8 cellular contexts compared by ENCODE assay signal in genomic region chr5:55306641-55307382, GRCh38. TPM values are rescaled to one million over a fixed set of nuclear protein-coding genes. Genes with fewer than 3 reads are reported as not detected.
DNase-seq lines count a peak whose midpoint lies in the region; ATAC-seq, FAIRE-seq and TF ChIP-seq lines count a peak whose summit lies in the region.

No MANE protein-coding gene starts in this region.

- H3K9ac ChIP-seq in keratinocyte (ENCODE audit: control insufficient read depth, extremely low read depth, insufficient read depth, low read length) = peak overlapping the region; percentile 98

- no peak for TF ChIP-seq CTCF in WERI-Rb-1 (IDR thresholded peaks at IDR 0.05; ENCODE audit: low read depth, low read length)
- no peak for TF ChIP-seq CTCF in keratinocyte (optimal IDR thresholded peaks at IDR 0.05 in 1 of 3, IDR thresholded peaks at IDR 0.05 in 1 of 3, conservative IDR thresholded peaks at IDR 0.05 in 1 of 3; ENCODE audit: extremely low read depth in 1 of 3, insufficient read depth in 2 of 3, low read length in 3 of 3)

- H3K9me1 ChIP-seq in keratinocyte (ENCODE audit: control insufficient read depth, extremely low read depth, insufficient read depth, low read length) = no peaks in the 10 kb centered on the region

- 2 to 4% methylated on average over 12 of the region's 12 CpGs for WGBS in aorta, 2 donors

- H3K27ac ChIP-seq in WERI-Rb-1 = peak overlapping the region; percentile 97
- H3K27ac ChIP-seq in keratinocyte (ENCODE audit: control insufficient read depth, insufficient read depth, low read length) = peak overlapping the region; percentile 98
- peak overlapping the region in 1 of 2 donors; percentile 83 for H3K27ac ChIP-seq in aorta (ENCODE audit: low read depth in 1 of 2, low read length in 2 of 2)

- no peaks in the 10 kb centered on the region for H3K27me3 ChIP-seq in WERI-Rb-1 (ENCODE audit: insufficient read depth, low read depth, severe bottlenecking)
- no peaks in the 10 kb centered on the region for H3K27me3 ChIP-seq in keratinocyte (ENCODE audit: control insufficient read depth, extremely low read depth, insufficient read depth, low read length)
- H3K27me3 ChIP-seq in aorta (ENCODE audit: control insufficient read depth in 1 of 2, insufficient read depth in 2 of 2, low read length in 1 of 2) = no peaks in the 10 kb centered on the region

- H3K4me1 ChIP-seq in keratinocyte (ENCODE audit: control insufficient read depth, extremely low read depth, insufficient read depth, low read length) (peaks cover 38% of the 10 kb centered on the region), aorta (ENCODE audit: control insufficient read depth in 1 of 2, insufficient read depth in 2 of 2, low read length in 2 of 2) (peaks cover 0 to 6% of the 10 kb centered on the region in 2 donors)

- H3K79me2 ChIP-seq in keratinocyte (ENCODE audit: control insufficient read depth, insufficient read depth, low read length) = peaks cover 85% of the 10 kb centered on the region

- intact Hi-C loops in aorta (cut with DNase I) = no loop called here

- H3K36me3 ChIP-seq in WERI-Rb-1 (peaks cover 12% of the 10 kb centered on the region), keratinocyte (ENCODE audit: control insufficient read depth in 2 of 2, extremely low read depth in 1 of 2, insufficient read depth in 2 of 2, low read length in 2 of 2) (peaks cover 2 to 3% of the 10 kb centered on the region in 2 experiments), aorta (ENCODE audit: control insufficient read depth in 1 of 2, insufficient read depth in 2 of 2, low read length in 1 of 2) (peaks cover 0 to 2% of the 10 kb centered on the region in 2 donors)

- peak; percentile 16 for ATAC-seq in HG02759 (IDR thresholded peaks at IDR 0.05; ENCODE audit: unreplicated experiment)
- no peak for ATAC-seq in aorta (ENCODE audit: low FRiP score)
- no peak for ATAC-seq in GM18502 (IDR thresholded peaks at IDR 0.05; ENCODE audit: poor library complexity, unreplicated experiment)

- peak; percentile 5 for FAIRE-seq in keratinocyte (lab: Jason Lieb, UNC)

- DNase-seq in DMS 273 treated with DMSO at 0.1 percent for 48 hours (lab: John Stamatoyannopoulos, UW) (peak; percentile 4), WERI-Rb-1 (no peak), keratinocyte (ENCODE audit: low read depth, low spot score) (no peak), aorta (no peak), activated gamma-delta T cell treated with Interleukin-2 at 50 U/mL for 16 hours (no peak), NCI-H1092 treated with DMSO at 0.1 percent for 48 hours (lab: John Stamatoyannopoulos, UW) (no peak)

- dilution Hi-C loops in keratinocyte (cut with MboI; ENCODE audit: extremely low pct_ligation_motif_present, low sequenced_read_pairs) = no loop called here

- H4K20me1 ChIP-seq in keratinocyte (ENCODE audit: control insufficient read depth, extremely low read depth, insufficient read depth, low read length) = no peaks in the 10 kb centered on the region

- H3K9me3 ChIP-seq in WERI-Rb-1 (ENCODE audit: severe bottlenecking) (no peaks in the 10 kb centered on the region), keratinocyte (ENCODE audit: control insufficient read depth, low read depth, low read length) (peaks cover 2% of the 10 kb centered on the region), aorta (ENCODE audit: control insufficient read depth, low read length) (no peaks in the 10 kb centered on the region)

- peak overlapping the region; percentile 87 for H2AFZ ChIP-seq in keratinocyte (ENCODE audit: control insufficient read depth, low read length)

- H3K4me3 ChIP-seq in WERI-Rb-1 (ENCODE audit: low read depth, low read length) (peak overlapping the region; percentile 100), keratinocyte (ENCODE audit: control insufficient read depth in 2 of 3, extremely low read depth in 1 of 3, insufficient read depth in 2 of 3, low read depth in 1 of 3, low read length in 3 of 3) (peak overlapping the region; percentile 93 to 99 (median 94)), aorta (ENCODE audit: low read length in 2 of 2) (peak overlapping the region; percentile 62 to 82)

- H3K4me2 ChIP-seq in keratinocyte (ENCODE audit: control insufficient read depth, extremely low read depth, insufficient read depth, low read depth, low read length) = peak overlapping the region; percentile 91

RNA-seq across cellular contexts. Expression of gene DHX29, which starts 0.7 kb away (rescaled TPM):
- polyA plus RNA-seq in keratinocyte (7.9 to 18.8 TPM (median 9.3 TPM) in 3 replicates), aorta (10 to 100 TPM in 1 of 2 donors, 1 to 10 TPM in 1; 9.9 to 19.1 TPM)
- polyA plus RNA-seq in keratinocyte (2011; ENCODE audit: low read depth) = 31.1 TPM
- 10.6 and 18.1 TPM in 2 replicates for polyA plus RNA-seq in keratinocyte (2011; cell fraction: cytosol; rRNA removed)
- 18.4 and 22.1 TPM in 2 replicates for polyA plus RNA-seq in keratinocyte (2011; cell fraction: nucleus; rRNA removed)
- 16.9 and 26.2 TPM in 2 replicates for polyA plus RNA-seq in keratinocyte (2012; ENCODE audit: low replicate concordance)
- 3.1 to 18.9 TPM (median 5.2 TPM) in 3 replicates for polyA minus RNA-seq in keratinocyte
- 8.1 TPM for polyA minus RNA-seq in keratinocyte (2011; cell fraction: cytosol; rRNA and poly(A)+ RNA removed)
- polyA minus RNA-seq in keratinocyte (2011; cell fraction: nucleus; rRNA and poly(A)+ RNA removed) = 8.3 and 17.0 TPM in 2 replicates
- 10 to 100 TPM; 24.6 to 27.0 TPM for total RNA-seq in aorta

RNA-seq across cellular contexts. Expression of gene MTREX, which starts 1.0 kb away (rescaled TPM):
- 30.1 to 71.4 TPM (median 35.5 TPM) in 3 replicates for polyA plus RNA-seq in keratinocyte
- polyA plus RNA-seq in keratinocyte (2011; ENCODE audit: low read depth) = 108 TPM
- polyA plus RNA-seq in keratinocyte (2011; cell fraction: cytosol; rRNA removed) = 29.8 and 47.3 TPM in 2 replicates
- 38.7 and 76.6 TPM in 2 replicates for polyA plus RNA-seq in keratinocyte (2011; cell fraction: nucleus; rRNA removed)
- polyA plus RNA-seq in keratinocyte (2012; ENCODE audit: low replicate concordance) = 35.8 and 51.4 TPM in 2 replicates
- 18.4 to 69.4 TPM (median 24.0 TPM) in 3 replicates for polyA minus RNA-seq in keratinocyte
- polyA minus RNA-seq in keratinocyte (2011; cell fraction: cytosol; rRNA and poly(A)+ RNA removed) = 34.5 TPM
- polyA minus RNA-seq in keratinocyte (2011; cell fraction: nucleus; rRNA and poly(A)+ RNA removed) = 26.6 and 71.6 TPM in 2 replicates
- total RNA-seq in aorta = 10 to 100 TPM; 74.8 to 88.4 TPM
- 10 to 100 TPM; 13.0 to 28.0 TPM for polyA plus RNA-seq in aorta
